Comparison of ENCODE assay signal across 8 cellular contexts in genomic region chr11:124194696-124195418, GRCh38. TPM values are rescaled to one million over a fixed set of nuclear protein-coding genes. Genes with fewer than 3 reads are reported as not detected.
DNase-seq lines count a peak whose midpoint lies in the region; ATAC-seq and TF ChIP-seq lines count a peak whose summit lies in the region.

No MANE protein-coding gene starts in this region.

- no peak for TF ChIP-seq EP300 in transverse colon (IDR thresholded peaks at IDR 0.05; ENCODE audit: low read depth)

- WGBS in transverse colon (ENCODE audit: low coverage in 1 of 2), 2 donors: 35 to 49% methylated on average over 7 to 8 of the region's 8 CpGs

- in situ Hi-C loops in SK-MEL-5 (cut with HindIII; ENCODE audit: low pct_unique_long_range_greater_than_20kb, low sequenced_read_pairs) (no loop called here), transverse colon (cut with MboI; ENCODE audit: low pct_ligation_motif_present in 1 of 4, low pct_unique_long_range_greater_than_20kb in 1 of 4, low sequenced_read_pairs in 3 of 4) (loop anchor here in 2 of 4 donors (10.0 kb wide), 1 partner anchor 120 kb away; no protein-coding TSS in a partner anchor)

- H3K4me3 ChIP-seq in H7 (ENCODE audit: insufficient read depth, low read depth, low read length) (no peak overlapping the region), transverse colon (no peak overlapping the region)

- peak; percentile 50 to 66 (median 63) for TF ChIP-seq CTCF in transverse colon (IDR thresholded peaks at IDR 0.05)

- TF ChIP-seq POLR2A in transverse colon (IDR thresholded peaks at IDR 0.05): no peak

- no peak overlapping the region for H3K4me3 Mint-ChIP-seq in memory B cell

- DNase-seq in activated CD4-positive, alpha-beta T cell treated with anti-CD3 and anti-CD28 coated beads for 24 hours (ENCODE audit: low read depth in 2 of 2): peak; percentile 15 to 29
- DNase-seq in activated CD4-positive, alpha-beta T cell treated with anti-CD3 and anti-CD28 coated beads for 1 hour: no peak
- DNase-seq in H7 (peak; percentile 51), KG1 (lab: John Stamatoyannopoulos, UW) (peak; percentile 75), SK-MEL-5 (ENCODE audit: low read depth, low spot score) (peak; percentile 76), cerebellar cortex (ENCODE audit: low spot score) (peak; percentile 39), memory B cell (ENCODE audit: low spot score in 2 of 2) (no peak), transverse colon (peak; percentile 65)

- no peaks in the 10 kb centered on the region for H3K9me3 ChIP-seq in transverse colon

- H3K4me1 ChIP-seq in transverse colon: peaks cover 0 to 16% (median 5%) of the 10 kb centered on the region in 4 donors

- H3K9me3 Mint-ChIP-seq in memory B cell: no peaks in the 10 kb centered on the region

- H3K27ac Mint-ChIP-seq in memory B cell: no peak overlapping the region

- peak overlapping the region in 3 of 4 donors; percentile 28 to 56 (median 53) for H3K27ac ChIP-seq in transverse colon

- intact Hi-C loops in transverse colon (cut with DNase I; ENCODE audit: low total_unique reads): no loop called here

- peaks cover 5% of the 10 kb centered on the region for H3K27me3 Mint-ChIP-seq in memory B cell

- H3K36me3 ChIP-seq in H7 (replicated peaks; ENCODE audit: control insufficient read depth, insufficient read depth, low read length) (no peaks in the 10 kb centered on the region), transverse colon (no peaks in the 10 kb centered on the region)

- peak; percentile 46 for ATAC-seq in memory B cell (ENCODE audit: low read depth)

- H3K36me3 Mint-ChIP-seq in memory B cell: no peaks in the 10 kb centered on the region

- H3K4me1 Mint-ChIP-seq in memory B cell: peaks cover 4% of the 10 kb centered on the region

- peaks cover 11% of the 10 kb centered on the region for H3K27me3 ChIP-seq in H7 (ENCODE audit: control insufficient read depth, insufficient read depth, low read length)
- H3K27me3 ChIP-seq in transverse colon: no peaks in the 10 kb centered on the region

RNA-seq across cellular contexts. Expression of gene OR10D3, which starts 11.7 kb away (rescaled TPM):
- total RNA-seq in H7 (2014; rRNA removed; shearing (Covaris generic)): not detected in 2 replicates
- total RNA-seq in SK-MEL-5 (2014; rRNA removed; shearing (Covaris generic)): not detected in 2 replicates
- polyA plus RNA-seq in SK-MEL-5 (2015; cell fraction: cytosol; rRNA removed): not detected in 2 replicates
- polyA plus RNA-seq in SK-MEL-5 (2015; cell fraction: nucleus; rRNA removed): not detected in 2 replicates
- total RNA-seq in transverse colon: not detected

RNA-seq across cellular contexts. Expression of gene OR8G1, which starts 46.0 kb away (rescaled TPM):
- not detected in 2 replicates for total RNA-seq in H7 (2014; rRNA removed; shearing (Covaris generic))
- not detected in 2 replicates for total RNA-seq in SK-MEL-5 (2014; rRNA removed; shearing (Covaris generic))
- not detected in 2 replicates for polyA plus RNA-seq in SK-MEL-5 (2015; cell fraction: cytosol; rRNA removed)
- polyA plus RNA-seq in SK-MEL-5 (2015; cell fraction: nucleus; rRNA removed): not detected in 2 replicates
- total RNA-seq in transverse colon: under 1 TPM in 1 of 4 donors, not detected in 3; under 0.01 TPM

Comparison
In these comparisons a context has a peak if more than half of its experiments do, and no peak if none do; other contexts are left out.
1. DNase-seq: peak in activated CD4-positive, alpha-beta T cell treated with anti-CD3 and anti-CD28 coated beads for 24 hours (2 of 2), H7 (single experiment), KG1 (single experiment), SK-MEL-5 (single experiment), cerebellar cortex (single experiment) and transverse colon (single experiment); none in activated CD4-positive, alpha-beta T cell treated with anti-CD3 and anti-CD28 coated beads for 1 hour (single experiment) and memory B cell (0 of 2).